Comparison of ENCODE assay signal across 1 cellular context in the genomic region with DNA sequence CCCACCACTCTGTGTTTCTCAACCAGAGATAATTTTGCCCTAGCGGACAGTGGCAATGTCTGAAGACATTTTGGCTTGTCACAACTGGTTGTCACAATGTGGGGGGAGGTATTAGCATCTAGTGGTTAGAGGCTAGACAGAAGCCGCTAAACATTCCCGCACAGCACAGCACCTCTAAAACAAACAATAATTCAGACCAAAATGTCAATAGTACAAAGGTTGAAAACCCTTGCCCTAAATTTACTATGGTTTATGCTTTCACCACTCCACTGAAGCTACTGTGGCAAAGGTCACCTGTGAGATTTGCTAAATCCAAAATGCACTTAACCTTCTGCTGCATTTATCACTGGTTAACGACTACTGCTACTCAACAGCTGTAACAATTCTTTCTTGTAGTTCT.
TF ChIP-seq lines count a peak whose summit lies in the region.

No MANE protein-coding gene starts in this region.

TF ChIP-seq in HepG2, 621 proteins besides CTCF, POLR2A, EP300 and RAD21 (continued from another document and continues in another):
- TF ChIP-seq, protein P1, sequence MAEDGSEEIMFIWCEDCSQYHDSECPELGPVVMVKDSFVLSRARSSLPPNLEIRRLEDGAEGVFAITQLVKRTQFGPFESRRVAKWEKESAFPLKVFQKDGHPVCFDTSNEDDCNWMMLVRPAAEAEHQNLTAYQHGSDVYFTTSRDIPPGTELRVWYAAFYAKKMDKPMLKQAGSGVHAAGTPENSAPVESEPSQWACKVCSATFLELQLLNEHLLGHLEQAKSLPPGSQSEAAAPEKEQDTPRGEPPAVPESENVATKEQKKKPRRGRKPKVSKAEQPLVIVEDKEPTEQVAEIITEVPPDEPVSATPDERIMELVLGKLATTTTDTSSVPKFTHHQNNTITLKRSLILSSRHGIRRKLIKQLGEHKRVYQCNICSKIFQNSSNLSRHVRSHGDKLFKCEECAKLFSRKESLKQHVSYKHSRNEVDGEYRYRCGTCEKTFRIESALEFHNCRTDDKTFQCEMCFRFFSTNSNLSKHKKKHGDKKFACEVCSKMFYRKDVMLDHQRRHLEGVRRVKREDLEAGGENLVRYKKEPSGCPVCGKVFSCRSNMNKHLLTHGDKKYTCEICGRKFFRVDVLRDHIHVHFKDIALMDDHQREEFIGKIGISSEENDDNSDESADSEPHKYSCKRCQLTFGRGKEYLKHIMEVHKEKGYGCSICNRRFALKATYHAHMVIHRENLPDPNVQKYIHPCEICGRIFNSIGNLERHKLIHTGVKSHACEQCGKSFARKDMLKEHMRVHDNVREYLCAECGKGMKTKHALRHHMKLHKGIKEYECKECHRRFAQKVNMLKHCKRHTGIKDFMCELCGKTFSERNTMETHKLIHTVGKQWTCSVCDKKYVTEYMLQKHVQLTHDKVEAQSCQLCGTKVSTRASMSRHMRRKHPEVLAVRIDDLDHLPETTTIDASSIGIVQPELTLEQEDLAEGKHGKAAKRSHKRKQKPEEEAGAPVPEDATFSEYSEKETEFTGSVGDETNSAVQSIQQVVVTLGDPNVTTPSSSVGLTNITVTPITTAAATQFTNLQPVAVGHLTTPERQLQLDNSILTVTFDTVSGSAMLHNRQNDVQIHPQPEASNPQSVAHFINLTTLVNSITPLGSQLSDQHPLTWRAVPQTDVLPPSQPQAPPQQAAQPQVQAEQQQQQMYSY (CRISPR knock-in tag; IDR thresholded peaks at IDR 0.05): no peak
- TF ChIP-seq ZBTB25 (CRISPR knock-in tag; IDR thresholded peaks at IDR 0.05) (peak; percentile 38; the same call in 1 of the 2 replicates), TCF7 (IDR thresholded peaks at IDR 0.05; ENCODE audit: low read depth) (no peak), NFYB (CRISPR knock-in tag; IDR thresholded peaks at IDR 0.05) (no peak), SPEN (CRISPR knock-in tag; IDR thresholded peaks at IDR 0.05; ENCODE audit: low read depth) (no peak), ZSCAN20 (CRISPR knock-in tag; IDR thresholded peaks at IDR 0.05; ENCODE audit: borderline replicate concordance) (no peak), ZNF138 (CRISPR knock-in tag; IDR thresholded peaks at IDR 0.05; ENCODE audit: low read depth) (no peak), ZNF460 (CRISPR knock-in tag; IDR thresholded peaks at IDR 0.05; ENCODE audit: borderline replicate concordance) (no peak), GABPA (IDR thresholded peaks at IDR 0.05; ENCODE audit: low read depth, low read length) (no peak), GABPA (CRISPR knock-in tag; IDR thresholded peaks at IDR 0.05; ENCODE audit: low read depth) (peak; percentile 47), XBP1 (CRISPR knock-in tag; IDR thresholded peaks at IDR 0.05) (no peak), HNF1A (IDR thresholded peaks at IDR 0.05; ENCODE audit: low read depth) (no peak), HNF1A (CRISPR knock-in tag; IDR thresholded peaks at IDR 0.05; ENCODE audit: borderline replicate concordance) (peak; percentile 38; the same call in 1 of the 2 replicates), THAP11 (CRISPR knock-in tag; IDR thresholded peaks at IDR 0.05) (peak; percentile 50; the same call in 1 of the 2 replicates), ELF4 (CRISPR knock-in tag; IDR thresholded peaks at IDR 0.05; ENCODE audit: borderline replicate concordance) (no peak), SRSF9 (IDR thresholded peaks at IDR 0.05; ENCODE audit: borderline replicate concordance, insufficient read depth, low read depth, low read length, poor library complexity, severe bottlenecking) (no peak), SCMH1 (CRISPR knock-in tag; IDR thresholded peaks at IDR 0.05; ENCODE audit: borderline replicate concordance) (no peak), TOE1 (CRISPR knock-in tag; IDR thresholded peaks at IDR 0.05) (no peak), ARHGAP35 (CRISPR knock-in tag; IDR thresholded peaks at IDR 0.05; ENCODE audit: borderline replicate concordance) (no peak), ZNF639 (CRISPR knock-in tag; conservative IDR thresholded peaks at IDR 0.05) (no peak), ZNF766 (CRISPR knock-in tag; IDR thresholded peaks at IDR 0.05; ENCODE audit: borderline replicate concordance) (no peak), PHF5A (CRISPR knock-in tag; IDR thresholded peaks at IDR 0.05; ENCODE audit: low read depth, unreplicated experiment) (no peak), FOXO1 (CRISPR knock-in tag; IDR thresholded peaks at IDR 0.05) (no peak; the same call in 1 of the 2 replicates), FOXA3 (CRISPR knock-in tag; IDR thresholded peaks at IDR 0.05) (peak; percentile 87), ZNF510 (CRISPR knock-in tag; IDR thresholded peaks at IDR 0.05; ENCODE audit: low read depth) (no peak), TBX2 (CRISPR knock-in tag; IDR thresholded peaks at IDR 0.05; ENCODE audit: borderline replicate concordance) (no peak; the same call in 1 of the 2 replicates), ZNF879 (CRISPR knock-in tag; IDR thresholded peaks at IDR 0.05) (no peak), ZC3H13 (CRISPR knock-in tag; IDR thresholded peaks at IDR 0.05) (no peak), ZNF546 (CRISPR knock-in tag; conservative IDR thresholded peaks at IDR 0.05) (no peak)
- TF ChIP-seq, protein P2, sequence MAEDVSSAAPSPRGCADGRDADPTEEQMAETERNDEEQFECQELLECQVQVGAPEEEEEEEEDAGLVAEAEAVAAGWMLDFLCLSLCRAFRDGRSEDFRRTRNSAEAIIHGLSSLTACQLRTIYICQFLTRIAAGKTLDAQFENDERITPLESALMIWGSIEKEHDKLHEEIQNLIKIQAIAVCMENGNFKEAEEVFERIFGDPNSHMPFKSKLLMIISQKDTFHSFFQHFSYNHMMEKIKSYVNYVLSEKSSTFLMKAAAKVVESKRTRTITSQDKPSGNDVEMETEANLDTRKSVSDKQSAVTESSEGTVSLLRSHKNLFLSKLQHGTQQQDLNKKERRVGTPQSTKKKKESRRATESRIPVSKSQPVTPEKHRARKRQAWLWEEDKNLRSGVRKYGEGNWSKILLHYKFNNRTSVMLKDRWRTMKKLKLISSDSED (CRISPR knock-in tag; IDR thresholded peaks at IDR 0.05): no peak
- TF ChIP-seq, protein P3, sequence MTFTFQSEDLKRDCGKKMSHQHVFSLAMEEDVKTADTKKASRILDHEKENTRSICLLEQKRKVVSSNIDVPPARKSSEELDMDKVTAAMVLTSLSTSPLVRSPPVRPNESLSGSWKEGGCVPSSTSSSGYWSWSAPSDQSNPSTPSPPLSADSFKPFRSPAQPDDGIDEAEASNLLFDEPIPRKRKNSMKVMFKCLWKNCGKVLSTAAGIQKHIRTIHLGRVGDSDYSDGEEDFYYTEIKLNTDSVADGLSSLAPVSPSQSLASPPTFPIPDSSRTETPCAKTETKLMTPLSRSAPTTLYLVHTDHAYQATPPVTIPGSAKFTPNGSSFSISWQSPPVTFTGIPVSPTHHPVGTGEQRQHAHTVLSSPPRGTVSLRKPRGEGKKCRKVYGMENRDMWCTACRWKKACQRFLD (CRISPR knock-in tag; IDR thresholded peaks at IDR 0.05; ENCODE audit: borderline replicate concordance): no peak
- TF ChIP-seq, protein P4, sequence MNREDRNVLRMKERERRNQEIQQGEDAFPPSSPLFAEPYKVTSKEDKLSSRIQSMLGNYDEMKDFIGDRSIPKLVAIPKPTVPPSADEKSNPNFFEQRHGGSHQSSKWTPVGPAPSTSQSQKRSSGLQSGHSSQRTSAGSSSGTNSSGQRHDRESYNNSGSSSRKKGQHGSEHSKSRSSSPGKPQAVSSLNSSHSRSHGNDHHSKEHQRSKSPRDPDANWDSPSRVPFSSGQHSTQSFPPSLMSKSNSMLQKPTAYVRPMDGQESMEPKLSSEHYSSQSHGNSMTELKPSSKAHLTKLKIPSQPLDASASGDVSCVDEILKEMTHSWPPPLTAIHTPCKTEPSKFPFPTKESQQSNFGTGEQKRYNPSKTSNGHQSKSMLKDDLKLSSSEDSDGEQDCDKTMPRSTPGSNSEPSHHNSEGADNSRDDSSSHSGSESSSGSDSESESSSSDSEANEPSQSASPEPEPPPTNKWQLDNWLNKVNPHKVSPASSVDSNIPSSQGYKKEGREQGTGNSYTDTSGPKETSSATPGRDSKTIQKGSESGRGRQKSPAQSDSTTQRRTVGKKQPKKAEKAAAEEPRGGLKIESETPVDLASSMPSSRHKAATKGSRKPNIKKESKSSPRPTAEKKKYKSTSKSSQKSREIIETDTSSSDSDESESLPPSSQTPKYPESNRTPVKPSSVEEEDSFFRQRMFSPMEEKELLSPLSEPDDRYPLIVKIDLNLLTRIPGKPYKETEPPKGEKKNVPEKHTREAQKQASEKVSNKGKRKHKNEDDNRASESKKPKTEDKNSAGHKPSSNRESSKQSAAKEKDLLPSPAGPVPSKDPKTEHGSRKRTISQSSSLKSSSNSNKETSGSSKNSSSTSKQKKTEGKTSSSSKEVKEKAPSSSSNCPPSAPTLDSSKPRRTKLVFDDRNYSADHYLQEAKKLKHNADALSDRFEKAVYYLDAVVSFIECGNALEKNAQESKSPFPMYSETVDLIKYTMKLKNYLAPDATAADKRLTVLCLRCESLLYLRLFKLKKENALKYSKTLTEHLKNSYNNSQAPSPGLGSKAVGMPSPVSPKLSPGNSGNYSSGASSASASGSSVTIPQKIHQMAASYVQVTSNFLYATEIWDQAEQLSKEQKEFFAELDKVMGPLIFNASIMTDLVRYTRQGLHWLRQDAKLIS (CRISPR knock-in tag; IDR thresholded peaks at IDR 0.05): no peak
- TF ChIP-seq, protein P5, sequence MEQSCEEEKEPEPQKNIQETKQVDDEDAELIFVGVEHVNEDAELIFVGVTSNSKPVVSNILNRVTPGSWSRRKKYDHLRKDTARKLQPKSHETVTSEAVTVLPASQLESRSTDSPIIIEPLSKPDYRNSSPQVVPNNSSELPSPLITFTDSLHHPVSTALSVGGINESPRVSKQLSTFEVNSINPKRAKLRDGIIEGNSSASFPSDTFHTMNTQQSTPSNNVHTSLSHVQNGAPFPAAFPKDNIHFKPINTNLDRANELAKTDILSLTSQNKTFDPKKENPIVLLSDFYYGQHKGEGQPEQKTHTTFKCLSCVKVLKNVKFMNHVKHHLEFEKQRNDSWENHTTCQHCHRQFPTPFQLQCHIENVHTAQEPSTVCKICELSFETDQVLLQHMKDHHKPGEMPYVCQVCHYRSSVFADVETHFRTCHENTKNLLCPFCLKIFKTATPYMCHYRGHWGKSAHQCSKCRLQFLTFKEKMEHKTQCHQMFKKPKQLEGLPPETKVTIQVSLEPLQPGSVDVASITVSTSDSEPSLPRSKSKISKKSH (CRISPR knock-in tag; IDR thresholded peaks at IDR 0.05; ENCODE audit: borderline replicate concordance): no peak
- TF ChIP-seq, protein P6, sequence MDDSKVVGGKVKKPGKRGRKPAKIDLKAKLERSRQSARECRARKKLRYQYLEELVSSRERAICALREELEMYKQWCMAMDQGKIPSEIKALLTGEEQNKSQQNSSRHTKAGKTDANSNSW (CRISPR knock-in tag; IDR thresholded peaks at IDR 0.05; ENCODE audit: borderline replicate concordance): no peak
- TF ChIP-seq, protein P7, sequence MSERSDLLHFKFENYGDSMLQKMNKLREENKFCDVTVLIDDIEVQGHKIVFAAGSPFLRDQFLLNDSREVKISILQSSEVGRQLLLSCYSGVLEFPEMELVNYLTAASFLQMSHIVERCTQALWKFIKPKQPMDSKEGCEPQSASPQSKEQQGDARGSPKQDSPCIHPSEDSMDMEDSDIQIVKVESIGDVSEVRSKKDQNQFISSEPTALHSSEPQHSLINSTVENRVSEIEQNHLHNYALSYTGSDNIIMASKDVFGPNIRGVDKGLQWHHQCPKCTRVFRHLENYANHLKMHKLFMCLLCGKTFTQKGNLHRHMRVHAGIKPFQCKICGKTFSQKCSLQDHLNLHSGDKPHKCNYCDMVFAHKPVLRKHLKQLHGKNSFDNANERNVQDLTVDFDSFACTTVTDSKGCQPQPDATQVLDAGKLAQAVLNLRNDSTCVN (CRISPR knock-in tag; IDR thresholded peaks at IDR 0.05; ENCODE audit: borderline replicate concordance): no peak
